Comparison of ENCODE assay signal across 8 cellular contexts in the genomic region with DNA sequence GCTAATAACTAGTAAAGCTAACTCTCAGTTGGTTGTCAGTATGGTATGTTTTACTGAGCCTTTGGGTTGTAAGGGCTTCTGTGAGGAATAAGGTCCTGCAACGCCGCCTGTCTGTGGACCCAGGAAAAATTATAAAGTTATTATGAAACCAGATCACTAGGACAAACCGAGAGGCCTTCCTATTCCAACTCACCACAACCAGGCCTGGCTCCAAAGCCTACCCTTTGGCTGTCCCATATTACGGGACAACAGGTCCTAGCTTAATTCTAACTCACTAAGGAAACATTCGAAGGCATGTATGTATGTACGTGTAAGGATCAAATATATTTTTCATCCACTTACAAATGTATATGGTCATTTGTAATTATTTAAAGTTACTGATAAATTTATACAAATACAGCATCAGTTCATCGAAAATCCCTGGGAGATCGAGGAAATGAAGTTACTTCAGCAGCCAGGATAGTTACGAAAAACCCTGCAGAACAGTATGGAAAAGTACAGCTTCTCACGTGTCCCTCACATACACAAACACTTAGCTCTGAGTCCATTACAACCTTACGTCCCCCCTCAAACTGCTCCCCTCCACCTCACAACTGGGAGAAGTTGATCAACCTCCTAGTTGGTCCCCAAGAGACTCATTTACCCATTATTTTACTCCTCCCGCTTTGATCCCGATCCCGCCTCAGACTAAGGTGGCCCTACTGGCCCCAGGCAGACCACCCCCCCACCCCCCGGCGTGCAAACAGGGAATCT. TPM values are rescaled to one million over a fixed set of nuclear protein-coding genes. Genes with fewer than 3 reads are reported as not detected.
DNase-seq lines count a peak whose midpoint lies in the region; ATAC-seq and TF ChIP-seq lines count a peak whose summit lies in the region.

No MANE protein-coding gene starts in this region.

- H3K27me3 ChIP-seq in RWPE2 (ENCODE audit: insufficient read depth, poor library complexity, severe bottlenecking) (no peaks in the 10 kb centered on the region), gastroesophageal sphincter (no peaks in the 10 kb centered on the region), neutrophil (no peaks in the 10 kb centered on the region)

- no peak for TF ChIP-seq POLR2A in gastroesophageal sphincter (IDR thresholded peaks at IDR 0.05)

- peak overlapping the region; percentile 99 for H3K27ac ChIP-seq in C4-2B
- peak overlapping the region; percentile 81 for H3K27ac ChIP-seq in RWPE2 (ENCODE audit: poor library complexity, severe bottlenecking)
- H3K27ac ChIP-seq in gastroesophageal sphincter = peak overlapping the region; percentile 97 to 98 (median 98)
- peak overlapping the region; percentile 97 for H3K27ac ChIP-seq in neutrophil

- H3K36me3 ChIP-seq in RWPE2 (ENCODE audit: low read depth) (peaks cover 45% of the 10 kb centered on the region), gastroesophageal sphincter (no peaks in the 10 kb centered on the region), neutrophil (no peaks in the 10 kb centered on the region)

- H3K9me3 ChIP-seq in RWPE2 (ENCODE audit: severe bottlenecking) (no peaks in the 10 kb centered on the region), gastroesophageal sphincter (no peaks in the 10 kb centered on the region), neutrophil (no peaks in the 10 kb centered on the region)

- no peak for TF ChIP-seq EP300 in gastroesophageal sphincter (IDR thresholded peaks at IDR 0.05)

- H3K4me1 ChIP-seq in RWPE2 (ENCODE audit: insufficient read depth, poor library complexity, severe bottlenecking) (peaks cover 29% of the 10 kb centered on the region), gastroesophageal sphincter (peaks cover 7 to 69% (median 26%) of the 10 kb centered on the region in 3 donors), neutrophil (ENCODE audit: control insufficient read depth in 1 of 2, insufficient read depth in 1 of 2, low read depth in 1 of 2, low read length in 1 of 2) (peaks cover 24 to 30% of the 10 kb centered on the region in 2 experiments)

- H3K4me3 ChIP-seq in LNCaP clone FGC (ENCODE audit: low read depth, low read length) (peak overlapping the region; percentile 95), RWPE2 (ENCODE audit: severe bottlenecking) (peak overlapping the region; percentile 81), gastroesophageal sphincter (peak overlapping the region; percentile 65 to 82), neutrophil (ENCODE audit: low read depth in 1 of 2, low read length in 1 of 2) (peak overlapping the region; percentile 80 to 81)

- peak; percentile 25 for ATAC-seq in GM21423 (IDR thresholded peaks at IDR 0.05; ENCODE audit: unreplicated experiment)
- peak; percentile 36 for ATAC-seq in RWPE2 (ENCODE audit: low read depth)
- peak; percentile 47 for ATAC-seq in gastroesophageal sphincter

- TF ChIP-seq CTCF in C4-2B (conservative IDR thresholded peaks at IDR 0.05) = peak; percentile 81
- TF ChIP-seq CTCF in LNCaP clone FGC (IDR thresholded peaks at IDR 0.05; ENCODE audit: control insufficient read depth, extremely low read depth, insufficient read depth) = peak; percentile 63
- peak; percentile 83 for TF ChIP-seq CTCF in RWPE2 (IDR thresholded peaks at IDR 0.05; ENCODE audit: poor library complexity, severe bottlenecking)
- peak; percentile 52 to 82 (median 80) for TF ChIP-seq CTCF in gastroesophageal sphincter (IDR thresholded peaks at IDR 0.05)
- peak; percentile 47 for TF ChIP-seq CTCF in neutrophil (IDR thresholded peaks at IDR 0.05)

- DNase-seq in LNCaP clone FGC (ENCODE audit: low read depth) (peak; percentile 63), RWPE2 (ENCODE audit: low spot score) (no peak), superior temporal gyrus (ENCODE audit: extremely low spot score) (peak; percentile 90)
- peak; percentile 61 for DNase-seq in activated naive CD4-positive, alpha-beta T cell treated with Interleukin-2 at 50 U/mL for 16 hours

- WGBS in gastroesophageal sphincter (ENCODE audit: low coverage in 1 of 2), 2 donors = 1% methylated on average over 11 to 15 of the region's 16 CpGs

RNA-seq across cellular contexts. Expression of a gene that starts 1.2 kb away (rescaled TPM):
- total RNA-seq in gastroesophageal sphincter = 10 to 100 TPM; 46.8 to 68.5 (median 59.1) TPM
